In the genomic region with DNA sequence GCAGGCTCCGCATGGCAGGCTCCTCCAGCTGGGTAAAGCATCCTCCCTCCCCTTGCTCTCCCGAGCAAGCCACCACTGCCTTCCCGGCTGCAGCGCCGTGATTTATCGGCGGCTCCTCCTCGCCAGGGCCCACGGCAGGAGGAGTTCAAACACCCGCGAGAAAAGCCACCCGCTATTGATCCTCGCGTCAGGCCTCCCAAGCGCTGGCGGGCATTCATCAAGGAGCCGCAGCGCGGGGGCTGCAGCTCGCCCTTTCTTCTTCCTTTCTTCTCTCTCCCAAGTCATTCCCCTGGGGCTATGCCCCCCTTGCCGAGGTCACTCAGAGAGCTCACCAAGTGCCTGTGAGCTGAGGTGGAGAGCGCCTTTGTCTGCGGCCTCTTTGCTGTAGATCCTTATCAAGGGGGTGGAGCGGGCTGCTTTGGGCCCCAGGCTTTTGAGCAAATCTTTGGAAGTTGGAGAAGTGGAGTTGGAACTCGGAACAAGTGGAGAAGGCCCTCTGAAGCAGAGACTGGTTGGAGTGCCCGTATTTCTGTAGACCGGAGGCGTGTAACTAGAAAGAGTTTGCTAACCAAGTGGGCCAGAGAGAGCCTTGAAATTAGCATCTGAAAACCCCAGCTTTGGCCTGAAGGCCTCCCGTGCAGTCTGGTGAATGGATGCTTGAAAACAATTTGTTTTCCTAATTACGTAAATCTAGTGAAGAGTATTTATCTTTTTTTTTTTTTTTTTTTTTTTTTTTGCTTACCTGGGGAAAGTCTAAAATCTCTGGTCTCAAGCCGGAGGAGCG, we compare ENCODE assay signal across 11 cellular contexts.
A peak's percentile ranks its signal among the peaks of the same experiment; 100 is the strongest.
DNase-seq lines count a peak whose midpoint lies in the region; ATAC-seq and TF ChIP-seq lines count a peak whose summit lies in the region.
"Had no signal": no experiment of that assay in that cellular context is flagged by ENCODE, and none has a peak within 500 bp of the region (broad histone marks: within the 10 kb centered on the region; RNA-seq: fewer than 3 reads in every experiment).

No MANE protein-coding gene starts in this region.

- no peak overlapping the region for H3K4me3 ChIP-seq in left ventricle myocardium inferior
- H3K4me3 ChIP-seq in uterus: no peak overlapping the region
- H3K4me3 ChIP-seq: lung had no signal

- H3K27ac ChIP-seq in left ventricle myocardium inferior (replicated peaks) (peak overlapping the region; percentile 97), caudate nucleus (ENCODE audit: low read depth, low read length) (peak overlapping the region; percentile 8), uterus (peak overlapping the region; percentile 13 to 44)

- no peak for TF ChIP-seq CTCF in left ventricle myocardium inferior (IDR thresholded peaks at IDR 0.05; ENCODE audit: borderline replicate concordance)
- TF ChIP-seq CTCF in uterus (IDR thresholded peaks at IDR 0.05): no peak

- H3K27me3 ChIP-seq in left ventricle myocardium inferior (ENCODE audit: low read depth) (no peaks in the 10 kb centered on the region), uterus (no peaks in the 10 kb centered on the region)

- no peaks in the 10 kb centered on the region for H3K36me3 ChIP-seq in left ventricle myocardium inferior
- H3K36me3 ChIP-seq in uterus: no peaks in the 10 kb centered on the region

- H3K4me1 ChIP-seq in left ventricle myocardium inferior (peaks cover 95% of the 10 kb centered on the region), uterus (peaks cover 5 to 20% of the 10 kb centered on the region in 2 donors)

- no peaks in the 10 kb centered on the region for H3K9me3 ChIP-seq in left ventricle myocardium inferior (replicated peaks)
- no peaks in the 10 kb centered on the region for H3K9me3 ChIP-seq in uterus

- intact Hi-C loops in left ventricle myocardium inferior (cut with micrococcal nuclease): no loop called here
- intact Hi-C loops in Right ventricle myocardium superior (cut with DNase I): no loop called here
- intact Hi-C loops in uterus (cut with DNase I; ENCODE audit: low total_unique reads): no loop called here

- DNase-seq in left ventricle myocardium inferior: no peak
- no peak for DNase-seq in Right ventricle myocardium superior
- DNase-seq in caudate nucleus (lab: John Stamatoyannopoulos, UW): peak in 1 of 61 donors; percentile 26
- DNase-seq in midbrain (lab: John Stamatoyannopoulos, UW): peak; percentile 38
- no peak for DNase-seq in uterus
- DNase-seq in NCI-H1092 (lab: John Stamatoyannopoulos, UW): no peak
- DNase-seq in NCI-H1436 treated with DMSO at 0.1 percent for 48 hours (lab: John Stamatoyannopoulos, UW): no peak
- DNase-seq: NCI-H2171 treated with DMSO at 0.1 percent for 48 hours; stimulated activated CD4-positive, alpha-beta T cell treated with anti-CD3 and anti-CD28 coated beads, Interleukin-12 subunit alpha, Interleukin-12 subunit beta, amount 100 ng/mL, for 4 hours had no signal

- TF ChIP-seq POLR2A in uterus (IDR thresholded peaks at IDR 0.05) (no peak), GM18505 (IDR thresholded peaks at IDR 0.05; ENCODE audit: borderline replicate concordance, extremely low read depth, insufficient read depth, insufficient read length) (no peak)

- ATAC-seq in Right ventricle myocardium superior (ENCODE audit: poor library complexity) (no peak), GM18505 (IDR thresholded peaks at IDR 0.05; ENCODE audit: unreplicated experiment) (no peak)

Comparison
In these comparisons a context has a peak if more than half of its experiments do, and no peak if none do; other contexts are left out.
1. H3K27ac ChIP-seq: peak in every context shown above with its lines; median percentile 97 in left ventricle myocardium inferior; 28 in uterus; 8 in caudate nucleus.